In the genomic region with DNA sequence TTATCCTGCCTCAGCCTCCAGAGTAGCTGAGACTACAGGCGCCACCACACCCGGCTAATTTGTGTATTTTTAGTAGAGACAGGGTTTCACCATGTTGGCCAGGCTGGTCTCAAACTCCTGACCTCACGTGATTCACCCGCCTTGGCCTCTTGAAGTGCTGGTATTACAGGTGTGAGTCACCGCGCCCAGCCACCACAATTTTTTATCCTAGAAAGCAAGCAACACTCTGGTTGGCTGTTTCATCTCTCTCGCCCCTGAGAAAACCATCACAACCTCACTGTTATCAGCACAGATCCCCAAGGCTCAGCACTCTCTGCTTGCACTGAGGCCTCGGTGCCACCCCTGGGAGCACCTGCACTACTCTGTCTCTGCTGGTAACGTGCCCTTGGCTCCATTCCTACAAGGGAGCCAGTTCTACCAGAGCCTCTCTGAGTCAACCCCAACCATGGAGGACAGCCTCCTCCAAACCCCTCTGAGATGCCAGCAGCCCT, we compare ENCODE assay signal across 24 cellular contexts.
DNase-seq lines count a peak whose midpoint lies in the region; ATAC-seq and TF ChIP-seq lines count a peak whose summit lies in the region.
"Had no signal": no experiment of that assay in that cellular context is flagged by ENCODE, and none has a peak within 500 bp of the region (broad histone marks: within the 10 kb centered on the region; RNA-seq: fewer than 3 reads in every experiment).

No MANE protein-coding gene starts in this region.

- no peak overlapping the region for H3K27ac ChIP-seq in RWPE2 (ENCODE audit: poor library complexity, severe bottlenecking)
- H3K27ac ChIP-seq: hepatocyte, lower lobe of right lung, right atrium auricular region, VCaP had no signal

- DNase-seq in Daoy (ENCODE audit: low read depth) = peak; percentile 94
- peak; percentile 21 for DNase-seq in HPDE6-E6E7 (ENCODE audit: extremely low spot score)
- no peak for DNase-seq in RWPE2 (ENCODE audit: low spot score)
- peak; percentile 26 for DNase-seq in fibroblast of peridontal ligament (ENCODE audit: extremely low read depth)
- no peak for DNase-seq in anterior cingulate cortex (lab: John Stamatoyannopoulos, UW)
- no peak for DNase-seq in activated gamma-delta T cell treated with Interleukin-2 at 50 U/mL for 16 hours
- DNase-seq: activated naive CD4-positive, alpha-beta T cell treated with anti-CD3 and anti-CD28 coated beads for 36 hours; activated T-cell treated with anti-CD3 and anti-CD28 coated beads, Interleukin-2, amount 50 U/mL, for 24 hours; aorta; CD8-positive, alpha-beta T cell; DND-41; endodermal cell; islet precursor cell; lower lobe of right lung; NCI-H2029 treated with DMSO at 0.1 percent for 48 hours; NCI-H510A; SHP77 treated with DMSO at 0.1 percent for 48 hours; T-helper 1 cell had no signal

- H3K4me3 ChIP-seq in RWPE2 (ENCODE audit: severe bottlenecking) = no peak overlapping the region
- H3K4me3 ChIP-seq: hepatocyte, lower lobe of right lung, right atrium auricular region had no signal

- no peaks in the 10 kb centered on the region for H3K4me1 ChIP-seq in RWPE2 (ENCODE audit: insufficient read depth, poor library complexity, severe bottlenecking)
- H3K4me1 ChIP-seq: lower lobe of right lung, right atrium auricular region had no signal

- no peaks in the 10 kb centered on the region for H3K36me3 ChIP-seq in RWPE2 (ENCODE audit: low read depth)
- H3K36me3 ChIP-seq: lower lobe of right lung, right atrium auricular region had no signal

- no peaks in the 10 kb centered on the region for H3K9me3 ChIP-seq in RWPE2 (ENCODE audit: severe bottlenecking)
- H3K9me3 ChIP-seq: lower lobe of right lung, right atrium auricular region had no signal

- no peaks in the 10 kb centered on the region for H3K27me3 ChIP-seq in RWPE2 (ENCODE audit: insufficient read depth, poor library complexity, severe bottlenecking)
- H3K27me3 ChIP-seq: right atrium auricular region had no signal

- 0 out of 3 replicates have a peak, but pooled peaks have one; percentile 10 for ATAC-seq in RWPE2 (ENCODE audit: low read depth)
- ATAC-seq in GM18520 (IDR thresholded peaks at IDR 0.05; ENCODE audit: unreplicated experiment) = no peak
- ATAC-seq in HG03097 (IDR thresholded peaks at IDR 0.05; ENCODE audit: low FRiP score, unreplicated experiment) = no peak
- ATAC-seq: CD8-positive, alpha-beta T cell; stimulated activated effector memory CD8-positive, alpha-beta T cell treated with anti-CD3 and anti-CD28 coated beads, Interleukin-12 subunit alpha, Interleukin-12 subunit beta, amount 100 ng/mL, for 72 hours had no signal

- no peak for TF ChIP-seq CTCF in RWPE2 (IDR thresholded peaks at IDR 0.05; ENCODE audit: poor library complexity, severe bottlenecking)

Comparison
In these comparisons a context has a peak if more than half of its experiments do, and no peak if none do; other contexts are left out.
1. DNase-seq: peak in Daoy (single experiment), HPDE6-E6E7 (single experiment) and fibroblast of peridontal ligament (single experiment); none in RWPE2 (single experiment), anterior cingulate cortex (0 of 58) and activated gamma-delta T cell treated with Interleukin-2 at 50 U/mL for 16 hours (single experiment).